Comparison of ENCODE assay signal across 24 cellular contexts in genomic region chr5:57402761-57403160, GRCh38.
DNase-seq lines count a peak whose midpoint lies in the region; ATAC-seq and TF ChIP-seq lines count a peak whose summit lies in the region.
"Had no signal": no experiment of that assay in that cellular context is flagged by ENCODE, and none has a peak within 500 bp of the region (broad histone marks: within the 10 kb centered on the region; RNA-seq: fewer than 3 reads in every experiment).

No MANE protein-coding gene starts in this region.

- H2AFZ ChIP-seq in Karpas-422 (ENCODE audit: low read length) (no peak overlapping the region), neural cell (ENCODE audit: low read depth, low read length) (no peak overlapping the region)

- no peak for TF ChIP-seq RAD21 in neural cell (conservative IDR thresholded peaks at IDR 0.05)

- TF ChIP-seq EP300 in neural cell (conservative IDR thresholded peaks at IDR 0.05; ENCODE audit: poor library complexity, severe bottlenecking): no peak
- no peak for TF ChIP-seq EP300 in esophagus muscularis mucosa (IDR thresholded peaks at IDR 0.05)

- H3K9me2 ChIP-seq in Karpas-422 (replicated peaks; ENCODE audit: insufficient read depth, low read length): no peaks in the 10 kb centered on the region
- no peaks in the 10 kb centered on the region for H3K9me2 ChIP-seq in neural cell (ENCODE audit: insufficient read depth, low read length)

- H3K79me2 ChIP-seq in Karpas-422 (ENCODE audit: low read length) (no peaks in the 10 kb centered on the region), neural cell (replicated peaks; ENCODE audit: insufficient read depth, low read length) (no peaks in the 10 kb centered on the region)

- no peak overlapping the region for H3K4me2 ChIP-seq in Karpas-422 (ENCODE audit: low read depth, low read length, poor library complexity, severe bottlenecking)
- H3K4me2 ChIP-seq in neural cell (ENCODE audit: low read length): peak overlapping the region; percentile 20
- H3K4me2 ChIP-seq: BLaER1 had no signal

- no peak for TF ChIP-seq CTCF in neural cell (IDR thresholded peaks at IDR 0.05; ENCODE audit: poor library complexity, severe bottlenecking)
- TF ChIP-seq CTCF in esophagus muscularis mucosa (IDR thresholded peaks at IDR 0.05): no peak

- H3K9me3 ChIP-seq in Karpas-422 (ENCODE audit: low read length): no peaks in the 10 kb centered on the region
- no peaks in the 10 kb centered on the region for H3K9me3 ChIP-seq in SK-N-MC (ENCODE audit: low read depth, low read length)
- no peaks in the 10 kb centered on the region for H3K9me3 ChIP-seq in neural cell (ENCODE audit: low read length)
- H3K9me3 ChIP-seq in esophagus muscularis mucosa: no peaks in the 10 kb centered on the region
- H3K9me3 ChIP-seq: BE2C, BLaER1 had no signal

- 84% methylated on average over 3 of the region's 3 CpGs for WGBS in esophagus muscularis mucosa

- H3K4me3 ChIP-seq in Karpas-422 (ENCODE audit: low read length): no peak overlapping the region
- H3K4me3 ChIP-seq in SK-N-MC: peak overlapping the region; percentile 25; the same call in 1 of the 2 replicates
- H3K4me3 ChIP-seq in neural cell (ENCODE audit: low read length): no peak overlapping the region
- H3K4me3 ChIP-seq in esophagus muscularis mucosa: no peak overlapping the region
- H3K4me3 ChIP-seq: BLaER1, GM12878 had no signal

- H3K9ac ChIP-seq in Karpas-422 (ENCODE audit: low read length) (no peak overlapping the region), SK-N-MC (ENCODE audit: insufficient read length) (no peak overlapping the region), neural cell (ENCODE audit: low read length) (peak overlapping the region; percentile 53)
- H3K9ac ChIP-seq: BLaER1 had no signal

- intact Hi-C loops in esophagus muscularis mucosa (cut with DNase I): no loop called here

- H3F3A ChIP-seq in neural cell (ENCODE audit: insufficient read depth, low read length, poor library complexity, severe bottlenecking): peaks cover 4% of the 10 kb centered on the region

- H3K27me3 ChIP-seq in Karpas-422 (ENCODE audit: low read length) (no peaks in the 10 kb centered on the region; the same call in 1 of the 2 replicates), neural cell (ENCODE audit: insufficient read depth, low read depth, low read length) (no peaks in the 10 kb centered on the region), esophagus muscularis mucosa (no peaks in the 10 kb centered on the region)
- H3K27me3 ChIP-seq: BE2C, BLaER1 had no signal

- no peaks in the 10 kb centered on the region for H4K20me1 ChIP-seq in Karpas-422 (ENCODE audit: insufficient read depth, low read depth, low read length)
- no peaks in the 10 kb centered on the region for H4K20me1 ChIP-seq in neural cell (ENCODE audit: insufficient read depth)
- H4K20me1 ChIP-seq: BLaER1 had no signal

- H3K27ac ChIP-seq in Karpas-422 (ENCODE audit: low read length): no peak overlapping the region
- peak overlapping the region; percentile 79 for H3K27ac ChIP-seq in SK-N-MC
- H3K27ac ChIP-seq in neural cell (ENCODE audit: low read length): peak overlapping the region; percentile 93
- no peak overlapping the region for H3K27ac ChIP-seq in esophagus muscularis mucosa (replicated peaks in 1 of 4)
- H3K27ac ChIP-seq: BLaER1 had no signal

- ATAC-seq in GM21367 (IDR thresholded peaks at IDR 0.05; ENCODE audit: unreplicated experiment): no peak
- ATAC-seq: GM12878 had no signal

- H3K36me3 ChIP-seq in Karpas-422 (ENCODE audit: insufficient read depth, low read length) (no peaks in the 10 kb centered on the region), SK-N-MC (ENCODE audit: insufficient read depth, low read length) (no peaks in the 10 kb centered on the region), neural cell (ENCODE audit: insufficient read depth, low read length) (no peaks in the 10 kb centered on the region), esophagus muscularis mucosa (no peaks in the 10 kb centered on the region)
- H3K36me3 ChIP-seq: BE2C, BLaER1 had no signal

- H3K4me1 ChIP-seq in Karpas-422 (ENCODE audit: low read length) (no peaks in the 10 kb centered on the region), esophagus muscularis mucosa (peaks cover 2 to 14% (median 9%) of the 10 kb centered on the region in 4 donors)
- H3K4me1 ChIP-seq: BE2C had no signal

- peak; percentile 27 for DNase-seq in Karpas-422
- DNase-seq in SK-N-MC (ENCODE audit: low read depth, low spot score): no peak
- peak; percentile 39 to 70 for DNase-seq in dermis microvascular lymphatic vessel endothelial cell (ENCODE audit: low read depth in 2 of 2)
- DNase-seq in GM19238 (ENCODE audit: insufficient read length, low spot score): no peak
- no peak for DNase-seq in esophagus muscularis mucosa (ENCODE audit: extremely low spot score)
- DNase-seq: 8988T; ACHN; BE2C; C1 segment of cervical spinal cord; CD4-positive, alpha-beta memory T cell; CD4-positive, CD25-positive, alpha-beta regulatory T cell; CD8-positive, alpha-beta memory T cell; COR-L47; DMS 273 treated with DMSO at 0.1 percent for 48 hours; DMS153; DMS53; DMS79; DND-41; EL; GDM1 had no signal

- no peak for TF ChIP-seq POLR2A in esophagus muscularis mucosa (IDR thresholded peaks at IDR 0.05; ENCODE audit: low read depth)

TF ChIP-seq in neural cell, 6 proteins besides CTCF, POLR2A, EP300 and RAD21:
- TF ChIP-seq MXI1 (conservative IDR thresholded peaks at IDR 0.05; ENCODE audit: poor library complexity, severe bottlenecking) (no peak), REST (IDR thresholded peaks at IDR 0.05; ENCODE audit: borderline replicate concordance) (no peak), POLR2AphosphoS5 (IDR thresholded peaks at IDR 0.05) (no peak), TAF1 (IDR thresholded peaks at IDR 0.05; ENCODE audit: low read depth) (no peak), EZH2 (IDR thresholded peaks at IDR 0.05; ENCODE audit: borderline replicate concordance, insufficient read depth, low read length, poor library complexity, severe bottlenecking) (no peak), SMC3 (conservative IDR thresholded peaks at IDR 0.05; ENCODE audit: poor library complexity) (no peak)

Comparison
In these comparisons a context has a peak if more than half of its experiments do, and no peak if none do; other contexts are left out.
1. DNase-seq: peak in Karpas-422 (single experiment) and dermis microvascular lymphatic vessel endothelial cell (2 of 2); none in SK-N-MC (single experiment), GM19238 (single experiment) and esophagus muscularis mucosa (single experiment).
2. H3K27ac ChIP-seq: peak in SK-N-MC (single experiment) and neural cell (single experiment); none in Karpas-422 (single experiment) and esophagus muscularis mucosa (0 of 4).